12 cellular contexts compared by ENCODE assay signal in genomic region chr3:157412323-157412845, GRCh38. TPM values are rescaled to one million over a fixed set of nuclear protein-coding genes. Genes with fewer than 3 reads are reported as not detected.
DNase-seq lines count a peak whose midpoint lies in the region; ATAC-seq and TF ChIP-seq lines count a peak whose summit lies in the region.
"Had no signal": no experiment of that assay in that cellular context is flagged by ENCODE, and none has a peak within 500 bp of the region (broad histone marks: within the 10 kb centered on the region; RNA-seq: fewer than 3 reads in every experiment).

No MANE protein-coding gene starts in this region.

- intact Hi-C loops in body of pancreas (cut with DNase I), result no loop called here

- no peaks in the 10 kb centered on the region for H3K9me2 ChIP-seq in MM.1S (replicated peaks; ENCODE audit: insufficient read depth, low read length)

- H3K4me3 ChIP-seq in MM.1S (ENCODE audit: low read length) (no peak overlapping the region), body of pancreas (no peak overlapping the region)

- no peaks in the 10 kb centered on the region for H4K20me1 ChIP-seq in MM.1S (ENCODE audit: insufficient read depth, low read length)

- no peak overlapping the region for H3K27ac ChIP-seq in MM.1S (ENCODE audit: low read length)
- H3K27ac ChIP-seq in body of pancreas, result no peak overlapping the region

- H3K27me3 Mint-ChIP-seq in activated T-helper 17 cell treated with anti-CD3 and anti-CD28 coated beads, Interleukin-2, amount 50 U/mL, for 72 hours, result peaks cover 8% of the 10 kb centered on the region

- no peak overlapping the region for H3K9ac ChIP-seq in MM.1S (ENCODE audit: low read length)

- no peak overlapping the region for H3K4me3 Mint-ChIP-seq in activated T-helper 17 cell treated with anti-CD3 and anti-CD28 coated beads, Interleukin-2, amount 50 U/mL, for 72 hours
- H3K4me3 Mint-ChIP-seq: CD14-positive monocyte; CD8-positive, alpha-beta T cell had no signal

- DNase-seq in DMS 273 treated with DMSO at 0.1 percent for 48 hours (lab: John Stamatoyannopoulos, UW), result peak; percentile 56
- peak; percentile 49 for DNase-seq in MM.1S
- DNase-seq in NCI-H82 (lab: John Stamatoyannopoulos, UW), result peak; percentile 75
- peak; percentile 92 for DNase-seq in myocyte (ENCODE audit: low read depth)
- no peak for DNase-seq in effector CD4-positive, alpha-beta T cell
- DNase-seq in body of pancreas, result no peak
- DNase-seq in NCI-H2227 treated with DMSO at 0.1 percent for 48 hours (lab: John Stamatoyannopoulos, UW), result no peak
- DNase-seq: CD8-positive, alpha-beta T cell; COR-L47 had no signal

- no peaks in the 10 kb centered on the region for H3K4me1 Mint-ChIP-seq in activated T-helper 17 cell treated with anti-CD3 and anti-CD28 coated beads, Interleukin-2, amount 50 U/mL, for 72 hours

- H3K36me3 Mint-ChIP-seq in activated T-helper 17 cell treated with anti-CD3 and anti-CD28 coated beads, Interleukin-2, amount 50 U/mL, for 72 hours (ENCODE audit: low read depth), result no peaks in the 10 kb centered on the region
- H3K36me3 Mint-ChIP-seq: CD14-positive monocyte; CD8-positive, alpha-beta T cell had no signal

- H3F3A ChIP-seq in MM.1S (ENCODE audit: insufficient read depth, low read length), result peaks cover 15% of the 10 kb centered on the region

- H2AFZ ChIP-seq in MM.1S (ENCODE audit: low read length), result no peak overlapping the region

- peaks cover 38% of the 10 kb centered on the region for H3K4me1 ChIP-seq in MM.1S (ENCODE audit: low read length)
- H3K4me1 ChIP-seq in body of pancreas, result no peaks in the 10 kb centered on the region

- TF ChIP-seq POLR2A in body of pancreas (IDR thresholded peaks at IDR 0.05), result no peak

- no peaks in the 10 kb centered on the region for H3K79me2 ChIP-seq in MM.1S (ENCODE audit: low read length)

- 94 to 95% methylated on average over 1 of the region's 1 CpG for WGBS in body of pancreas, 2 donors

- H3K27ac Mint-ChIP-seq in activated T-helper 17 cell treated with anti-CD3 and anti-CD28 coated beads, Interleukin-2, amount 50 U/mL, for 72 hours, result no peak overlapping the region
- H3K27ac Mint-ChIP-seq: CD8-positive, alpha-beta T cell had no signal

- no peaks in the 10 kb centered on the region for H3K36me3 ChIP-seq in MM.1S (replicated peaks; ENCODE audit: insufficient read depth, low read length)
- no peaks in the 10 kb centered on the region for H3K36me3 ChIP-seq in body of pancreas (replicated peaks in 1 of 2; ENCODE audit: insufficient read depth in 1 of 2, low read depth in 2 of 2)

- no peak overlapping the region for H3K4me2 ChIP-seq in MM.1S (ENCODE audit: low read depth, low read length)

- no peak for TF ChIP-seq CTCF in MM.1S (IDR thresholded peaks at IDR 0.05; ENCODE audit: low read length)
- no peak for TF ChIP-seq CTCF in body of pancreas (IDR thresholded peaks at IDR 0.05)

- H3K27me3 ChIP-seq in MM.1S (replicated peaks; ENCODE audit: insufficient read depth, low read length) (no peaks in the 10 kb centered on the region), body of pancreas (no peaks in the 10 kb centered on the region)

- ATAC-seq in activated T-helper 17 cell treated with anti-CD3 and anti-CD28 coated beads, Interleukin-2, amount 50 U/mL, for 72 hours (replicated peaks), result no peak
- no peak for ATAC-seq in body of pancreas
- ATAC-seq: CD8-positive, alpha-beta T cell; HCT116 had no signal

- no peaks in the 10 kb centered on the region for H3K9me3 Mint-ChIP-seq in activated T-helper 17 cell treated with anti-CD3 and anti-CD28 coated beads, Interleukin-2, amount 50 U/mL, for 72 hours
- H3K9me3 Mint-ChIP-seq: CD8-positive, alpha-beta T cell had no signal

- no peaks in the 10 kb centered on the region for H3K9me3 ChIP-seq in MM.1S (replicated peaks; ENCODE audit: insufficient read depth, low read length)
- H3K9me3 ChIP-seq in body of pancreas, result no peaks in the 10 kb centered on the region

RNA-seq across cellular contexts. Expression of gene PTX3, which starts 24.3 kb away (rescaled TPM):
- total RNA-seq in myocyte, result 11.9 and 21.0 TPM in 2 replicates
- polyA plus RNA-seq in myocyte (2012), result 55.0 TPM
- total RNA-seq in activated T-helper 17 cell treated with anti-CD3 and anti-CD28 coated beads, Interleukin-2, amount 50 U/mL, for 72 hours, result under 1 TPM in 1 of 2 donors, not detected in 1; 0.19 TPM
- total RNA-seq in body of pancreas, result 10 to 100 TPM; 13.5 to 16.5 TPM
- total RNA-seq: CD8-positive, alpha-beta T cell had no signal

Comparison
In these comparisons a context has a peak if more than half of its experiments do, and no peak if none do; other contexts are left out.
1. DNase-seq: peak in DMS 273 treated with DMSO at 0.1 percent for 48 hours (single experiment), MM.1S (single experiment), NCI-H82 (single experiment) and myocyte (single experiment); none in effector CD4-positive, alpha-beta T cell (single experiment), body of pancreas (0 of 4) and NCI-H2227 treated with DMSO at 0.1 percent for 48 hours (single experiment).
2. RNA of gene PTX3, which starts 24.3 kb away (total RNA-seq): 11.9 to 21.0 TPM in myocyte and 13.5 to 16.5 TPM in body of pancreas; 0.19 TPM in activated T-helper 17 cell treated with anti-CD3 and anti-CD28 coated beads, Interleukin-2, amount 50 U/mL, for 72 hours; every median in the first group is over 10 times any median in the second.